In genomic region chr7:117238937-117239336, GRCh38 we compare ENCODE assay signal across 23 cellular contexts.
DNase-seq lines count a peak whose midpoint lies in the region; ATAC-seq and TF ChIP-seq lines count a peak whose summit lies in the region.
"Had no signal": no experiment of that assay in that cellular context is flagged by ENCODE, and none has a peak within 500 bp of the region (broad histone marks: within the 10 kb centered on the region; RNA-seq: fewer than 3 reads in every experiment).

No MANE protein-coding gene starts in this region.

- intact Hi-C loops in HCT116 (cut with micrococcal nuclease) = no loop called here
- intact Hi-C loops in IMR-90 (cut with micrococcal nuclease) = no loop called here

- H3K18ac ChIP-seq in IMR-90 (ENCODE audit: low read depth, low read length) = peak overlapping the region; percentile 4; the same call in 1 of the 2 replicates

- H3K9me2 ChIP-seq in HCT116 (ENCODE audit: insufficient read depth) = no peaks in the 10 kb centered on the region

- H3K9me3 ChIP-seq in HCT116 (ENCODE audit: control insufficient read depth in 1 of 2, insufficient read depth in 1 of 2, low read depth in 1 of 2, low read length in 2 of 2) (no peaks in the 10 kb centered on the region; a peak in 1 of 4 replicates), IMR-90 (ENCODE audit: control insufficient read depth, insufficient read depth, low read length) (no peaks in the 10 kb centered on the region)

- H3K9me3 Mint-ChIP-seq in neural crest cell = peaks cover 10% of the 10 kb centered on the region
- peaks cover 2% of the 10 kb centered on the region for H3K9me3 Mint-ChIP-seq in stimulated activated memory B cell treated with anti-CD40 and anti-IgM and Interleukin-4, amounts not matched to agents 10 μg/mL and 1 μg/mL and 100 μg/mL, for 72 hours
- H3K9me3 Mint-ChIP-seq: CD8-positive, alpha-beta T cell had no signal

- TF ChIP-seq POLR2A in HCT116 (IDR thresholded peaks at IDR 0.05; ENCODE audit: borderline replicate concordance, extremely low read depth, insufficient read depth, insufficient read length) (no peak), IMR-90 (IDR thresholded peaks at IDR 0.05; ENCODE audit: low read depth, low read length) (no peak)

- H4K20me1 ChIP-seq in HCT116 (ENCODE audit: insufficient read depth) (no peaks in the 10 kb centered on the region), IMR-90 (ENCODE audit: insufficient read depth, low read length) (no peaks in the 10 kb centered on the region)
- H4K20me1 ChIP-seq: BLaER1 treated with 17β-estradiol and CSF1 and Interleukin-3, amounts not matched to agents 10 nM and 100 nM had no signal

- H3K14ac ChIP-seq in IMR-90 (replicated peaks; ENCODE audit: low read depth, low read length) = no peak overlapping the region

- TF ChIP-seq RAD21 in HCT116 (IDR thresholded peaks at IDR 0.05; ENCODE audit: low read depth) (0 out of 2 replicates have a peak, but pooled peaks have one; percentile 9), IMR-90 (IDR thresholded peaks at IDR 0.05; ENCODE audit: low read length) (no peak)

- H3K27ac ChIP-seq in HCT116 (ENCODE audit: low read depth, low read length) (no peak overlapping the region), IMR-90 (ENCODE audit: insufficient read depth, low read length) (no peak overlapping the region)
- H3K27ac ChIP-seq: 22Rv1; A549; BLaER1 treated with 17β-estradiol and CSF1 and Interleukin-3, amounts not matched to agents 10 nM and 100 nM; C4-2B had no signal

- H2BK5ac ChIP-seq in IMR-90 (ENCODE audit: low read depth, low read length, poor library complexity, severe bottlenecking) = no peak overlapping the region

- RAD21 ChIA-PET in HCT116 (lab: Charles Lee; ENCODE audit: low non-redundant PET in 1 of 2, low total read pairs in 2 of 2, uncharacterized antibody in 2 of 2, unreplicated experiment in 2 of 2) = no interaction called here

- in situ Hi-C loops in IMR-90 (cut with MboI; ENCODE audit: low sequenced_read_pairs) = no loop called here

- H3K79me1 ChIP-seq in IMR-90 (ENCODE audit: low read depth in 1 of 2, low read length in 2 of 2) = no peaks in the 10 kb centered on the region

- no peak overlapping the region for H2AK5ac ChIP-seq in IMR-90 (ENCODE audit: low read depth, low read length)

- no peak overlapping the region for H3K23ac ChIP-seq in IMR-90 (ENCODE audit: low read depth, low read length)

- H3K56ac ChIP-seq in IMR-90 (ENCODE audit: extremely low read depth, insufficient read depth, low read length) = no peak overlapping the region

- TF ChIP-seq CTCF in HCT116 (IDR thresholded peaks at IDR 0.05 in 2 of 3, conservative IDR thresholded peaks at IDR 0.05 in 1 of 3; ENCODE audit: borderline replicate concordance in 1 of 3, insufficient read depth in 1 of 3, low read depth in 2 of 3, low read length in 2 of 3) (no peak), IMR-90 (conservative IDR thresholded peaks at IDR 0.05; ENCODE audit: low read depth, low read length) (no peak), neural crest cell (conservative IDR thresholded peaks at IDR 0.05) (no peak)

- H2BK120ac ChIP-seq in IMR-90 (ENCODE audit: low read depth, low read length) = no peak overlapping the region

- H4K91ac ChIP-seq in IMR-90 (ENCODE audit: insufficient read depth, low read depth, low read length) = 0 out of 2 replicates have a peak overlapping the region, but pooled peaks have one; percentile 32

- DNase-seq in HCT116 (ENCODE audit: low read depth, low spot score) = no peak
- no peak for DNase-seq in IMR-90
- no peak for DNase-seq in neural crest cell (ENCODE audit: low read depth, low spot score)
- no peak for DNase-seq in DMS 273 treated with DMSO at 0.1 percent for 48 hours (lab: John Stamatoyannopoulos, UW)
- DNase-seq: AML-193; Caco-2; Calu3; CD4-positive, alpha-beta T cell; CD8-positive, alpha-beta T cell; DMS153; DMS53; DMS79; DND-41; EL; GDM1 had no signal

- POLR2A ChIA-PET in HCT116 (lab: Charles Lee) (no interaction called here), IMR-90 (lab: Charles Lee; ENCODE audit: unreplicated experiment) (interaction anchor here (0.6 kb wide), 1 partner anchor 10 kb away, joined by 30 read pairs; no protein-coding TSS in a partner anchor)

- H3K79me2 ChIP-seq in HCT116 (ENCODE audit: insufficient read depth, low read length) = no peaks in the 10 kb centered on the region

- no peak overlapping the region for H4K8ac ChIP-seq in IMR-90 (ENCODE audit: low read depth in 2 of 2, low read length in 2 of 2)

- no peak overlapping the region for H3K4ac ChIP-seq in IMR-90 (ENCODE audit: low read depth, low read length)

- H3K4me2 ChIP-seq in HCT116 (ENCODE audit: low read length) (no peak overlapping the region), IMR-90 (ENCODE audit: low read depth, low read length) (no peak overlapping the region)
- H3K4me2 ChIP-seq: A549; BLaER1 treated with 17β-estradiol and CSF1 and Interleukin-3, amounts not matched to agents 10 nM and 100 nM had no signal

- no peaks in the 10 kb centered on the region for H3K4me1 Mint-ChIP-seq in neural crest cell
- H3K4me1 Mint-ChIP-seq in stimulated activated memory B cell treated with anti-CD40 and anti-IgM and Interleukin-4, amounts not matched to agents 10 μg/mL and 1 μg/mL and 100 μg/mL, for 72 hours = no peaks in the 10 kb centered on the region
- H3K4me1 Mint-ChIP-seq: B cell had no signal

- H3K36me3 ChIP-seq in HCT116 (ENCODE audit: control insufficient read depth in 1 of 2, insufficient read depth in 2 of 2, low read length in 2 of 2) (no peaks in the 10 kb centered on the region), IMR-90 (ENCODE audit: control insufficient read depth, insufficient read depth, low read length) (no peaks in the 10 kb centered on the region)
- H3K36me3 ChIP-seq: BLaER1 treated with 17β-estradiol and CSF1 and Interleukin-3, amounts not matched to agents 10 nM and 100 nM had no signal

- H3K36me3 Mint-ChIP-seq in neural crest cell (ENCODE audit: low read depth) = peaks cover 5% of the 10 kb centered on the region
- no peaks in the 10 kb centered on the region for H3K36me3 Mint-ChIP-seq in stimulated activated memory B cell treated with anti-CD40 and anti-IgM and Interleukin-4, amounts not matched to agents 10 μg/mL and 1 μg/mL and 100 μg/mL, for 72 hours
- H3K36me3 Mint-ChIP-seq: CD8-positive, alpha-beta T cell had no signal

- dilution Hi-C loops in IMR-90 (cut with HindIII; ENCODE audit: low sequenced_read_pairs, unreplicated experiment) = no loop called here

- no peaks in the 10 kb centered on the region for H3K27me3 ChIP-seq in HCT116 (ENCODE audit: insufficient read depth, low read length)
- H3K27me3 ChIP-seq in IMR-90 (ENCODE audit: control insufficient read depth, insufficient read depth, low read length) = no peaks in the 10 kb centered on the region
- H3K27me3 ChIP-seq: BLaER1 treated with 17β-estradiol and CSF1 and Interleukin-3, amounts not matched to agents 10 nM and 100 nM had no signal

- H2AK9ac ChIP-seq in IMR-90 (replicated peaks; ENCODE audit: low read depth, low read length, poor library complexity) = no peak overlapping the region

- H3K9me1 ChIP-seq in IMR-90 (ENCODE audit: insufficient read depth, low read length) = no peaks in the 10 kb centered on the region

- CTCF ChIA-PET in HCT116 (lab: Charles Lee) (no interaction called here), IMR-90 (lab: Yijun Ruan, JAX) (interaction anchor here (1.2 kb wide), 1 partner anchor 40 kb away, joined by 3 read pairs; no protein-coding TSS in a partner anchor)

- no peaks in the 10 kb centered on the region for H3K27me3 Mint-ChIP-seq in neural crest cell (ENCODE audit: low read depth)
- H3K27me3 Mint-ChIP-seq in stimulated activated memory B cell treated with anti-CD40 and anti-IgM and Interleukin-4, amounts not matched to agents 10 μg/mL and 1 μg/mL and 100 μg/mL, for 72 hours = peaks cover 13% of the 10 kb centered on the region

- H3K27ac Mint-ChIP-seq in neural crest cell (ENCODE audit: unreplicated experiment) = peak overlapping the region; percentile 31
- H3K27ac Mint-ChIP-seq in stimulated activated memory B cell treated with anti-CD40 and anti-IgM and Interleukin-4, amounts not matched to agents 10 μg/mL and 1 μg/mL and 100 μg/mL, for 72 hours = no peak overlapping the region
- H3K27ac Mint-ChIP-seq: B cell; CD4-positive, alpha-beta T cell; CD8-positive, alpha-beta T cell had no signal

- 0 out of 2 replicates have a peak overlapping the region, but pooled peaks have one; percentile 49 for H2BK20ac ChIP-seq in IMR-90 (ENCODE audit: low read depth, low read length)

- no peak overlapping the region for H3K4me3 Mint-ChIP-seq in neural crest cell
- no peak overlapping the region for H3K4me3 Mint-ChIP-seq in stimulated activated memory B cell treated with anti-CD40 and anti-IgM and Interleukin-4, amounts not matched to agents 10 μg/mL and 1 μg/mL and 100 μg/mL, for 72 hours
- H3K4me3 Mint-ChIP-seq: B cell; CD4-positive, alpha-beta T cell; CD8-positive, alpha-beta T cell had no signal

- no peak overlapping the region for H3K4me3 ChIP-seq in HCT116 (replicated peaks in 1 of 2; ENCODE audit: low read depth in 1 of 2, low read length in 2 of 2)
- H3K4me3 ChIP-seq in IMR-90 (ENCODE audit: insufficient read depth, low read depth, low read length) = no peak overlapping the region
- H3K4me3 ChIP-seq: A549; BLaER1 treated with 17β-estradiol and CSF1 and Interleukin-3, amounts not matched to agents 10 nM and 100 nM; GM12878 had no signal

- no TSS peak for BruUV-seq in HCT116 (replicated peaks; lab: Mats Ljungman, UMichigan)
- BruUV-seq in IMR-90 (replicated peaks; lab: Mats Ljungman, UMichigan) = no TSS peak

- no peak overlapping the region for H3K9ac ChIP-seq in HCT116 (ENCODE audit: low read length)
- no peak overlapping the region for H3K9ac ChIP-seq in IMR-90 (ENCODE audit: low read depth, low read length)
- H3K9ac ChIP-seq: BLaER1 treated with 17β-estradiol and CSF1 and Interleukin-3, amounts not matched to agents 10 nM and 100 nM had no signal

- H4K5ac ChIP-seq in IMR-90 (ENCODE audit: low read depth, low read length) = no peak overlapping the region

- H3K4me1 ChIP-seq in HCT116 (ENCODE audit: control insufficient read depth in 1 of 2, insufficient read depth in 2 of 2, low read length in 2 of 2) = no peaks in the 10 kb centered on the region
- H3K4me1 ChIP-seq in IMR-90 (ENCODE audit: control insufficient read depth, insufficient read depth, low read length) = 0 out of 2 replicates have a peak, but pooled peaks cover 3% of the 10 kb centered on the region
- H3K4me1 ChIP-seq: A549, Caco-2 had no signal

- ATAC-seq in HCT116 = no peak
- no peak for ATAC-seq in IMR-90 (ENCODE audit: low read depth)
- ATAC-seq in stimulated activated memory B cell treated with anti-CD40 and anti-IgM and Interleukin-4, amounts not matched to agents 10 μg/mL and 1 μg/mL and 100 μg/mL, for 72 hours = no peak
- no peak for ATAC-seq in GM19351 (IDR thresholded peaks at IDR 0.05; ENCODE audit: unreplicated experiment)
- ATAC-seq: A549; CD8-positive, alpha-beta T cell; GM12878 had no signal

- no peak overlapping the region for H2BK15ac ChIP-seq in IMR-90 (ENCODE audit: low read depth, low read length)

- H2AFZ ChIP-seq in HCT116 (ENCODE audit: low read depth, low read length, poor library complexity, severe bottlenecking) = no peak overlapping the region
- no peak overlapping the region for H2AFZ ChIP-seq in IMR-90 (replicated peaks; ENCODE audit: low read length, poor library complexity)

- no CpG with 5 or more reads among the region's 7 CpGs for WGBS in IMR-90 (ENCODE audit: extremely low coverage in 2 of 2, insufficient read length in 1 of 2), 2 experiments

TF ChIP-seq in IMR-90, 13 proteins besides CTCF, POLR2A, EP300 and RAD21 (continues in another document):
- no peak for TF ChIP-seq MAFK (IDR thresholded peaks at IDR 0.05; ENCODE audit: low read depth, low read length)
